Comparison of ENCODE assay signal across 17 cellular contexts in genomic region chr5:10891193-10891592, GRCh38.
A peak's percentile ranks its signal among the peaks of the same experiment; 100 is the strongest.
DNase-seq lines count a peak whose midpoint lies in the region; ATAC-seq and TF ChIP-seq lines count a peak whose summit lies in the region.
"Had no signal": no experiment of that assay in that cellular context is flagged by ENCODE, and none has a peak within 500 bp of the region (broad histone marks: within the 10 kb centered on the region; RNA-seq: fewer than 3 reads in every experiment).

No MANE protein-coding gene starts in this region.

- no peak for ATAC-seq in HG03095 (IDR thresholded peaks at IDR 0.05; ENCODE audit: unreplicated experiment)
- ATAC-seq: GM23338 had no signal

- 94% methylated on average over 1 of the region's 1 CpG for WGBS in suprapubic skin

- CTCF ChIA-PET in HEK293 (lab: Yijun Ruan, JAX), result interaction anchor here (0.7 to 1.8 kb wide), 3 partner anchors 27 to 97 kb away, joined by 3 to 6 read pairs (median 3); no protein-coding TSS in a partner anchor
- CTCF ChIA-PET in OCI-LY7 (lab: Charles Lee; ENCODE audit: unreplicated experiment), result no interaction called here

- H3K36me3 ChIP-seq in HEK293 (ENCODE audit: control insufficient read depth in 2 of 2, insufficient read depth in 1 of 2, low read length in 2 of 2), result no peaks in the 10 kb centered on the region
- H3K36me3 ChIP-seq in SK-N-MC (ENCODE audit: insufficient read depth, low read length), result no peaks in the 10 kb centered on the region
- no peaks in the 10 kb centered on the region for H3K36me3 ChIP-seq in suprapubic skin
- H3K36me3 ChIP-seq in OCI-LY7 (ENCODE audit: insufficient read depth, low read length), result no peaks in the 10 kb centered on the region
- H3K36me3 ChIP-seq: BE2C; BLaER1 treated with 17β-estradiol and CSF1 and Interleukin-3, amounts not matched to agents 10 nM and 100 nM had no signal

- H3K4me1 ChIP-seq in HEK293 (ENCODE audit: control insufficient read depth, insufficient read depth, low read length) (no peaks in the 10 kb centered on the region), suprapubic skin (peaks cover 12% of the 10 kb centered on the region), OCI-LY7 (ENCODE audit: insufficient read depth, low read length, poor library complexity, severe bottlenecking) (no peaks in the 10 kb centered on the region)
- H3K4me1 ChIP-seq: BE2C; BLaER1 treated with 17β-estradiol and CSF1 and Interleukin-3, amounts not matched to agents 10 nM and 100 nM had no signal

- no peak for TF ChIP-seq EP300 in suprapubic skin (IDR thresholded peaks at IDR 0.05)

- H3K79me2 ChIP-seq in OCI-LY7 (ENCODE audit: insufficient read depth, low read depth, low read length), result no peaks in the 10 kb centered on the region

- TF ChIP-seq CTCF in HEK293 (tag by site-specific recombination; IDR thresholded peaks at IDR 0.05) (no peak), suprapubic skin (IDR thresholded peaks at IDR 0.05) (no peak), OCI-LY7 (conservative IDR thresholded peaks at IDR 0.05; ENCODE audit: low read length) (no peak)

- no peaks in the 10 kb centered on the region for H3K27me3 ChIP-seq in suprapubic skin
- H3K27me3 ChIP-seq: BE2C; BLaER1 treated with 17β-estradiol and CSF1 and Interleukin-3, amounts not matched to agents 10 nM and 100 nM had no signal

- H3K9me2 ChIP-seq in OCI-LY7 (ENCODE audit: insufficient read depth, low read length), result no peaks in the 10 kb centered on the region

- H3K4me2 ChIP-seq in OCI-LY7 (ENCODE audit: low read length), result no peak overlapping the region
- H3K4me2 ChIP-seq: BLaER1 treated with 17β-estradiol and CSF1 and Interleukin-3, amounts not matched to agents 10 nM and 100 nM; GM23338 had no signal

- no peak for TF ChIP-seq POLR2A in suprapubic skin (IDR thresholded peaks at IDR 0.05)

- POLR2A ChIA-PET in HEK293 (lab: Yijun Ruan, JAX), result no interaction called here
- POLR2A ChIA-PET in OCI-LY7 (lab: Charles Lee), result interaction anchor here (0.6 kb wide), 1 partner anchor 184 kb away, joined by 3 read pairs; no protein-coding TSS in a partner anchor

- H2AFZ ChIP-seq in OCI-LY7 (ENCODE audit: low read length), result no peak overlapping the region
- H2AFZ ChIP-seq: GM23338 had no signal

- H3K4me3 ChIP-seq in HEK293 (ENCODE audit: low read depth, low read length), result no peak overlapping the region
- H3K4me3 ChIP-seq in SK-N-MC, result no peak overlapping the region
- no peak overlapping the region for H3K4me3 ChIP-seq in suprapubic skin
- no peak overlapping the region for H3K4me3 ChIP-seq in OCI-LY7 (ENCODE audit: low read depth, low read length, poor library complexity, severe bottlenecking)
- H3K4me3 ChIP-seq: BLaER1 treated with 17β-estradiol and CSF1 and Interleukin-3, amounts not matched to agents 10 nM and 100 nM; GM23338 had no signal

- DNase-seq in M059J (ENCODE audit: low read depth), result peak; percentile 35
- no peak for DNase-seq in SK-N-MC (ENCODE audit: low read depth, low spot score)
- no peak for DNase-seq in suprapubic skin (ENCODE audit: low spot score in 2 of 2)
- DNase-seq in OCI-LY7 (ENCODE audit: low spot score), result no peak
- DNase-seq: AML-193; BE2C; CD4-positive, alpha-beta T cell; CD8-positive, alpha-beta memory T cell; DMS 273 treated with DMSO at 0.1 percent for 48 hours; DMS79; EL; GF-D8; H9 had no signal

- intact Hi-C loops in OCI-LY7 (cut with micrococcal nuclease; ENCODE audit: unreplicated experiment), result no loop called here

- H3K9me3 ChIP-seq in HEK293 (ENCODE audit: control insufficient read depth, insufficient read depth, low read depth, low read length) (no peaks in the 10 kb centered on the region), SK-N-MC (ENCODE audit: low read depth, low read length) (no peaks in the 10 kb centered on the region), suprapubic skin (no peaks in the 10 kb centered on the region), OCI-LY7 (ENCODE audit: low read length) (no peaks in the 10 kb centered on the region)
- H3K9me3 ChIP-seq: BE2C had no signal

- H3K9ac ChIP-seq in SK-N-MC (ENCODE audit: insufficient read length), result no peak overlapping the region
- H3K9ac ChIP-seq: BLaER1 treated with 17β-estradiol and CSF1 and Interleukin-3, amounts not matched to agents 10 nM and 100 nM had no signal

- BruUV-seq in OCI-LY7 (replicated peaks; lab: Mats Ljungman, UMichigan), result no TSS peak

- no peaks in the 10 kb centered on the region for H4K20me1 ChIP-seq in OCI-LY7 (ENCODE audit: insufficient read depth, low read length)
- H4K20me1 ChIP-seq: BLaER1 treated with 17β-estradiol and CSF1 and Interleukin-3, amounts not matched to agents 10 nM and 100 nM had no signal

- no peak overlapping the region for H3K27ac ChIP-seq in HEK293 (ENCODE audit: extremely low read depth, low read depth, low read length)
- H3K27ac ChIP-seq in SK-N-MC, result 0 out of 2 replicates have a peak overlapping the region, but pooled peaks have one; percentile 88
- H3K27ac ChIP-seq in suprapubic skin, result no peak overlapping the region
- no peak overlapping the region for H3K27ac ChIP-seq in OCI-LY7 (ENCODE audit: low read depth, low read length, poor library complexity, severe bottlenecking)
- H3K27ac ChIP-seq: BLaER1 treated with 17β-estradiol and CSF1 and Interleukin-3, amounts not matched to agents 10 nM and 100 nM had no signal

TF ChIP-seq in HEK293, 187 proteins besides CTCF, POLR2A, EP300 and RAD21:
- TF ChIP-seq PRDM4 (tag by site-specific recombination; IDR thresholded peaks at IDR 0.05) (no peak), ZNF677 (tag by site-specific recombination; IDR thresholded peaks at IDR 0.05) (no peak), ZNF548 (tag by site-specific recombination; IDR thresholded peaks at IDR 0.05) (peak; percentile 84)
